ENCODE assay signal across 27 cellular contexts in genomic region chr7:107072133-107072532, GRCh38.
"Had no signal": no experiment of that assay in that cellular context is flagged by ENCODE, and none has a peak within 500 bp of the region (broad histone marks: within the 10 kb centered on the region; RNA-seq: fewer than 3 reads in every experiment).

No MANE protein-coding gene starts in this region.

- H3K27ac ChIP-seq: stomach, suprapubic skin, testis, thoracic aorta, thyroid gland, tibial artery, tibial nerve, transverse colon, upper lobe of left lung, upper lobe of right lung, uterus, vagina had no signal

- DNase-seq: stimulated activated CD4-positive, alpha-beta T cell treated with anti-CD3 and anti-CD28 coated beads, Interleukin-2, amount 100 ng/mL, for 48 hours; stimulated activated CD4-positive, alpha-beta T cell treated with anti-CD3 and anti-CD28 coated beads, Interleukin-4, amount 100 ng/mL, for 1 hour; stimulated activated CD4-positive, alpha-beta T cell treated with anti-CD3 and anti-CD28 coated beads, Interleukin-4, amount 100 ng/mL, for 24 hours; stimulated activated CD4-positive, alpha-beta T cell treated with anti-CD3 and anti-CD28 coated beads, Interleukin-4, amount 100 ng/mL, for 4 hours; stimulated activated CD8-positive, alpha-beta memory T cell treated with anti-CD3 and anti-CD28 coated beads, Interleukin-4, amount 100 ng/mL, for 48 hours; stimulated activated naive B cell treated with anti-CD40 and anti-IgM and Interleukin-4, amounts not matched to agents 10 μg/mL and 1 μg/mL and 100 μg/mL, for 72 hours; stimulated activated naive CD4-positive, alpha-beta T cell; stimulated activated naive CD4-positive, alpha-beta T cell treated with Interleukin-2 at 50 U/mL for 16 hours; stimulated activated naive CD8-positive, alpha-beta T cell treated with anti-CD3 and anti-CD28 coated beads, Interleukin-15, amount 100 ng/mL, for 72 hours; stimulated activated naive CD8-positive, alpha-beta T cell treated with anti-CD3 and anti-CD28 coated beads, Interleukin-15, Interleukin-2, amounts not matched to agents 100 U/mL and 50 U/mL, for 24 hours; stomach; substantia nigra; testis; thyroid gland; tibial artery; transverse colon; trophoblast cell; upper lobe of right lung; uterus had no signal

- H3K27me3 ChIP-seq: stomach, suprapubic skin, testis, thyroid gland, tibial artery, tibial nerve, transverse colon, upper lobe of left lung, upper lobe of right lung, uterus, vagina had no signal

- ATAC-seq: stimulated activated effector memory CD8-positive, alpha-beta T cell treated with anti-CD3 and anti-CD28 coated beads, Interleukin-12 subunit alpha, Interleukin-12 subunit beta, amount 100 ng/mL, for 72 hours; stimulated activated memory B cell treated with anti-CD40 and anti-IgM and Interleukin-4, amounts not matched to agents 10 μg/mL and 1 μg/mL and 100 μg/mL, for 72 hours; stimulated activated naive B cell treated with anti-CD40 and anti-IgM and Interleukin-4, amounts not matched to agents 10 μg/mL and 1 μg/mL and 100 μg/mL, for 72 hours; stimulated activated naive CD8-positive, alpha-beta T cell treated with anti-CD3 and anti-CD28 coated beads, Interleukin-15, amount 100 ng/mL, for 72 hours; stimulated activated naive CD8-positive, alpha-beta T cell treated with anti-CD3 and anti-CD28 coated beads, Interleukin-15, Interleukin-2, amounts not matched to agents 100 U/mL and 50 U/mL, for 24 hours; upper lobe of right lung had no signal

- FAIRE-seq: urothelium cell line had no signal

- H3K4me1 ChIP-seq: suprapubic skin, thyroid gland, tibial artery, tibial nerve, upper lobe of right lung, uterus, vagina had no signal

- H3K36me3 ChIP-seq: stomach, suprapubic skin, thoracic aorta, thyroid gland, tibial artery, tibial nerve, transverse colon, upper lobe of left lung, upper lobe of right lung, uterus, vagina had no signal

- H3K4me3 ChIP-seq: stomach, suprapubic skin, testis, thoracic aorta, thyroid gland, tibial artery, tibial nerve, transverse colon, upper lobe of left lung, upper lobe of right lung, uterus, vagina had no signal

- H3K9me3 ChIP-seq: stomach, suprapubic skin, testis, thoracic aorta, thyroid gland, tibial artery, tibial nerve, transverse colon, upper lobe of left lung, upper lobe of right lung, uterus, vagina had no signal
